In genomic region chr7:21023841-21024502, GRCh38 we compare ENCODE assay signal across 18 cellular contexts.
"Had no signal": no experiment of that assay in that cellular context is flagged by ENCODE, and none has a peak within 500 bp of the region (broad histone marks: within the 10 kb centered on the region; RNA-seq: fewer than 3 reads in every experiment).

No MANE protein-coding gene starts in this region.

- H3K4me3 Mint-ChIP-seq: nephron; stimulated activated naive CD8-positive, alpha-beta T cell treated with anti-CD3 and anti-CD28 coated beads, Interleukin-15, amount 100 ng/mL, for 72 hours had no signal

- H3K36me3 ChIP-seq: adrenal gland, gastroesophageal sphincter, pancreas had no signal

- H3K27ac ChIP-seq: adrenal gland, coronary artery, epithelial cell of prostate, gastroesophageal sphincter, pancreas, testis had no signal

- H3K27ac Mint-ChIP-seq: nephron; stimulated activated naive CD8-positive, alpha-beta T cell treated with anti-CD3 and anti-CD28 coated beads, Interleukin-15, amount 100 ng/mL, for 72 hours had no signal

- H3K9me3 Mint-ChIP-seq: nephron; stimulated activated naive CD8-positive, alpha-beta T cell treated with anti-CD3 and anti-CD28 coated beads, Interleukin-15, amount 100 ng/mL, for 72 hours had no signal

- H3K27me3 ChIP-seq: adrenal gland, testis had no signal

- H3K4me3 ChIP-seq: adrenal gland, coronary artery, gastroesophageal sphincter, pancreas, testis had no signal

- H3K9me3 ChIP-seq: adrenal gland, gastroesophageal sphincter, pancreas, testis had no signal

- H3K4me1 ChIP-seq: adrenal gland, gastroesophageal sphincter, pancreas, testis had no signal

- H3K4me1 Mint-ChIP-seq: nephron; stimulated activated naive CD8-positive, alpha-beta T cell treated with anti-CD3 and anti-CD28 coated beads, Interleukin-15, amount 100 ng/mL, for 72 hours had no signal

- DNase-seq: activated naive CD4-positive, alpha-beta T cell treated with anti-CD3 and anti-CD28 coated beads, Interleukin-2, amount 50 U/mL, for 16 hours; activated T-cell treated with anti-CD3 and anti-CD28 coated beads, Interleukin-2, amount 50 U/mL, for 1 hour; adrenal gland; caudate nucleus; effector memory CD4-positive, alpha-beta T cell; kidney; left ventricle myocardium superior; mesenchymal stem cell; pancreas; stimulated activated CD4-positive, alpha-beta T cell treated with anti-CD3 and anti-CD28 coated beads, Interleukin-15, amount 100 ng/mL, for 24 hours; stimulated activated CD4-positive, alpha-beta T cell treated with anti-CD3 and anti-CD28 coated beads, Interleukin-4, amount 100 ng/mL, for 24 hours; stimulated activated naive CD8-positive, alpha-beta T cell treated with anti-CD3 and anti-CD28 coated beads, Interleukin-15, amount 100 ng/mL, for 72 hours; testis had no signal

- ATAC-seq: activated CD4-positive, CD25-positive, alpha-beta regulatory T cell treated with anti-CD3 and anti-CD28 coated beads, Interleukin-2, amount 50 U/mL, for 24 hours; gastroesophageal sphincter; left ventricle myocardium superior; pancreas; stimulated activated naive CD8-positive, alpha-beta T cell treated with anti-CD3 and anti-CD28 coated beads, Interleukin-15, amount 100 ng/mL, for 72 hours had no signal

- FAIRE-seq: kidney, pancreas had no signal
